ENCODE assay signal across 25 cellular contexts in genomic region chr5:58244819-58245478, GRCh38.
A peak's percentile ranks its signal among the peaks of the same experiment; 100 is the strongest.
DNase-seq lines count a peak whose midpoint lies in the region; ATAC-seq and TF ChIP-seq lines count a peak whose summit lies in the region.
"Had no signal": no experiment of that assay in that cellular context is flagged by ENCODE, and none has a peak within 500 bp of the region (broad histone marks: within the 10 kb centered on the region; RNA-seq: fewer than 3 reads in every experiment).

No MANE protein-coding gene starts in this region.

- H3K27me3 Mint-ChIP-seq in nephron (ENCODE audit: low read depth) = no peaks in the 10 kb centered on the region

- TF ChIP-seq POLR2A in esophagus muscularis mucosa (IDR thresholded peaks at IDR 0.05; ENCODE audit: low read depth) (no peak), uterus (IDR thresholded peaks at IDR 0.05) (no peak)

- H3K9me3 ChIP-seq in heart right ventricle (no peaks in the 10 kb centered on the region), right atrium auricular region (no peaks in the 10 kb centered on the region), esophagus muscularis mucosa (no peaks in the 10 kb centered on the region), uterus (no peaks in the 10 kb centered on the region)
- H3K9me3 ChIP-seq: ascending aorta, BE2C, mucosa of descending colon had no signal

- H3K4me3 Mint-ChIP-seq in nephron = no peak overlapping the region
- H3K4me3 Mint-ChIP-seq: activated CD4-positive, alpha-beta memory T cell treated with anti-CD3 and anti-CD28 coated beads for 36 hours; activated naive CD8-positive, alpha-beta T cell treated with anti-CD3 and anti-CD28 coated beads for 36 hours had no signal

- DNase-seq in heart right ventricle (peak in 1 of 2 donors; percentile 57), right atrium auricular region (ENCODE audit: low spot score) (no peak), esophagus muscularis mucosa (ENCODE audit: extremely low spot score) (no peak), uterus (no peak), medulla oblongata (ENCODE audit: extremely low spot score) (no peak), islet precursor cell (no peak)
- no peak for DNase-seq in stimulated activated naive CD8-positive, alpha-beta T cell treated with anti-CD3 and anti-CD28 coated beads, Interleukin-15, Interleukin-2, amounts not matched to agents 100 U/mL and 50 U/mL, for 24 hours
- DNase-seq: activated CD4-positive, alpha-beta memory T cell treated with anti-CD3 and anti-CD28 coated beads for 36 hours; activated naive CD8-positive, alpha-beta T cell treated with anti-CD3 and anti-CD28 coated beads for 36 hours; BE2C; central memory CD4-positive, alpha-beta T cell; DND-41; H7; Karpas-422; left cardiac atrium; mucosa of descending colon; NCI-H1048; NCI-H2029 treated with DMSO at 0.1 percent for 48 hours; NCI-H226; NCI-H774; substantia nigra; SW 1271 had no signal

- H3K27me3 ChIP-seq in heart right ventricle = no peaks in the 10 kb centered on the region
- H3K27me3 ChIP-seq in right atrium auricular region = no peaks in the 10 kb centered on the region
- no peaks in the 10 kb centered on the region for H3K27me3 ChIP-seq in esophagus muscularis mucosa
- H3K27me3 ChIP-seq in uterus = no peaks in the 10 kb centered on the region
- H3K27me3 ChIP-seq: ascending aorta, BE2C had no signal

- WGBS in heart right ventricle, 2 donors = 56 to 68% methylated on average over 8 of the region's 8 CpGs
- 66% methylated on average over 8 of the region's 8 CpGs for WGBS in esophagus muscularis mucosa

- peak; percentile 26 to 84 (median 74) for ATAC-seq in heart right ventricle
- no peak for ATAC-seq in stimulated activated naive CD8-positive, alpha-beta T cell treated with anti-CD3 and anti-CD28 coated beads, Interleukin-15, Interleukin-2, amounts not matched to agents 100 U/mL and 50 U/mL, for 24 hours
- ATAC-seq: activated CD4-positive, CD25-positive, alpha-beta regulatory T cell treated with anti-CD3 and anti-CD28 coated beads, Interleukin-2, amount 50 U/mL, for 24 hours; mucosa of descending colon had no signal

- H3K27ac ChIP-seq in heart right ventricle (peak overlapping the region; percentile 21 to 91 (median 70)), right atrium auricular region (no peak overlapping the region), esophagus muscularis mucosa (replicated peaks in 1 of 4) (peak overlapping the region in 3 of 4 donors; percentile 3 to 58 (median 38)), uterus (peak overlapping the region; percentile 24 to 54)
- H3K27ac ChIP-seq: ascending aorta had no signal

- intact Hi-C loops in heart right ventricle (cut with DNase I) = loop anchor here in 7 of 10 donors (5.0 to 10.0 kb wide), 6 partner anchors 58 to 212 kb away; no protein-coding TSS in a partner anchor
- intact Hi-C loops in esophagus muscularis mucosa (cut with DNase I) = no loop called here
- intact Hi-C loops in uterus (cut with DNase I; ENCODE audit: low total_unique reads) = no loop called here

- TF ChIP-seq EP300 in esophagus muscularis mucosa (IDR thresholded peaks at IDR 0.05) = no peak

- H3K36me3 ChIP-seq in heart right ventricle (no peaks in the 10 kb centered on the region), right atrium auricular region (no peaks in the 10 kb centered on the region), esophagus muscularis mucosa (no peaks in the 10 kb centered on the region), uterus (no peaks in the 10 kb centered on the region)
- H3K36me3 ChIP-seq: ascending aorta, BE2C had no signal

- H3K4me1 ChIP-seq in heart right ventricle (peaks cover 0 to 75% (median 17%) of the 10 kb centered on the region in 9 donors), right atrium auricular region (peaks cover 0 to 5% of the 10 kb centered on the region in 2 donors), esophagus muscularis mucosa (no peaks in the 10 kb centered on the region), uterus (no peaks in the 10 kb centered on the region)

- no peaks in the 10 kb centered on the region for H3K9me3 Mint-ChIP-seq in nephron
- H3K9me3 Mint-ChIP-seq: activated CD4-positive, alpha-beta memory T cell treated with anti-CD3 and anti-CD28 coated beads for 36 hours; activated naive CD8-positive, alpha-beta T cell treated with anti-CD3 and anti-CD28 coated beads for 36 hours had no signal

- no peaks in the 10 kb centered on the region for H3K4me1 Mint-ChIP-seq in nephron
- H3K4me1 Mint-ChIP-seq: activated naive CD8-positive, alpha-beta T cell treated with anti-CD3 and anti-CD28 coated beads for 36 hours had no signal

- peak overlapping the region in 2 of 3 experiments; percentile 2 to 11 for H3K27ac Mint-ChIP-seq in nephron
- H3K27ac Mint-ChIP-seq: activated CD4-positive, alpha-beta memory T cell treated with anti-CD3 and anti-CD28 coated beads for 36 hours; activated naive CD8-positive, alpha-beta T cell treated with anti-CD3 and anti-CD28 coated beads for 36 hours had no signal

- TF ChIP-seq CTCF in heart right ventricle (IDR thresholded peaks at IDR 0.05) (no peak), right atrium auricular region (IDR thresholded peaks at IDR 0.05) (no peak), esophagus muscularis mucosa (IDR thresholded peaks at IDR 0.05) (no peak), nephron (IDR thresholded peaks at IDR 0.05; ENCODE audit: unreplicated experiment in 3 of 3) (no peak), uterus (IDR thresholded peaks at IDR 0.05) (no peak)

- H3K4me3 ChIP-seq in heart right ventricle = peak overlapping the region in 3 of 10 donors; percentile 1 to 13 (median 9)
- no peak overlapping the region for H3K4me3 ChIP-seq in right atrium auricular region
- H3K4me3 ChIP-seq in esophagus muscularis mucosa = no peak overlapping the region
- H3K4me3 ChIP-seq in uterus = no peak overlapping the region
- H3K4me3 ChIP-seq: ascending aorta, mucosa of descending colon had no signal

- H3K36me3 Mint-ChIP-seq in nephron (ENCODE audit: low read depth) = no peaks in the 10 kb centered on the region
- H3K36me3 Mint-ChIP-seq: activated CD4-positive, alpha-beta memory T cell treated with anti-CD3 and anti-CD28 coated beads for 36 hours; activated naive CD8-positive, alpha-beta T cell treated with anti-CD3 and anti-CD28 coated beads for 36 hours had no signal

Comparison
In these comparisons a context has a peak if more than half of its experiments do, and no peak if none do; other contexts are left out.
1. H3K27ac ChIP-seq: peak in heart right ventricle (10 of 10), esophagus muscularis mucosa (3 of 4) and uterus (2 of 2); none in right atrium auricular region (0 of 2).
2. intact Hi-C loops: an anchor here in heart right ventricle (5.0 to 10.0 kb wide); none called in esophagus muscularis mucosa and uterus.